ENCODE assay signal across 9 cellular contexts in the genomic region with DNA sequence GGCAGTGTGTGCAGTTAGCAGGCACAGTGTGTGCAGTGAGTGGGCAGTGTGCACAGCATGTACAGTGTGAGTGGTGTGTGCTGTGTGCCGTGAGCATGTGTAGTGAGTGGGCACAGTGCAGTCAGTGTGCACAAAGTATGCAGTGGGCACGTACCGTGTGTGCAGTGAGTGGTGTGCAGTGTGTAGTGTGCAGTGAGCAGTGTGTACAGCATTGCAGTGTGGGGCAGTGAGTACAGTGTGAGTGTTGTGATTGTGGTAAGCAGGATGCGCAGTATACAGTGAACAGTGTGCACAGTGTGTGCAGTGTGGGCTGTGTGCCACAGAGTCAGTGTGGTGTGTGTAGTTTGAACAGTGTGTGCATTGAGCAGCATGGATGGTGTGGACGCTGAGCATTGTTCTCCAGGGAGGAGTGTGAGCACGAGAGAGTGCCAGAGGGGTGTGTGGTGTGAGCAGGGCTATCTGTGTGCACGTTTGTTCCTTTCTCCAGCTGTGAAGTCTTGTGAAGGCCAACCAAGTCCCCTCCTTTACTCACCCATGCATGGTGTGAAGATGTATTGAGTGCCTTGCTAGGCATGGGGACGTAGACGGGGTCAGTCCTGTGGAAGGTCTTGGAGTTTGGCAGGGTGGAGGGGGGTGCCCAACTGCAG. TPM values are rescaled to one million over a fixed set of nuclear protein-coding genes. Genes with fewer than 3 reads are reported as not detected.
A peak's percentile ranks its signal among the peaks of the same experiment; 100 is the strongest.
DNase-seq lines count a peak whose midpoint lies in the region; ATAC-seq and TF ChIP-seq lines count a peak whose summit lies in the region.
"Had no signal": no experiment of that assay in that cellular context is flagged by ENCODE, and none has a peak within 500 bp of the region (broad histone marks: within the 10 kb centered on the region; RNA-seq: fewer than 3 reads in every experiment).

No MANE protein-coding gene starts in this region.

- H2BK120ac ChIP-seq in neuronal stem cell (ENCODE audit: low read depth, low read length), result peak overlapping the region; percentile 2

- intact Hi-C loops in colonic mucosa (cut with DNase I), result no loop called here

- H3K27ac ChIP-seq in CD4-positive, CD25-positive, alpha-beta regulatory T cell (ENCODE audit: insufficient read depth, low read length, poor library complexity, severe bottlenecking), result no peak overlapping the region
- H3K27ac ChIP-seq in esophagus (ENCODE audit: low read depth in 2 of 2, low read length in 1 of 2), result no peak overlapping the region
- H3K27ac ChIP-seq in neuronal stem cell (replicated peaks; ENCODE audit: low read length), result no peak overlapping the region
- no peak overlapping the region for H3K27ac ChIP-seq in foreskin keratinocyte
- no peak overlapping the region for H3K27ac ChIP-seq in colonic mucosa
- H3K27ac ChIP-seq: ascending aorta had no signal

- H3K36me3 Mint-ChIP-seq in CD4-positive, CD25-positive, alpha-beta regulatory T cell, result no peaks in the 10 kb centered on the region

- peak overlapping the region; percentile 94 for H2AK5ac ChIP-seq in neuronal stem cell (ENCODE audit: low read depth, low read length)

- peaks cover 15% of the 10 kb centered on the region for H3K79me1 ChIP-seq in neuronal stem cell (ENCODE audit: low read depth, low read length)

- no peaks in the 10 kb centered on the region for H3K9me3 ChIP-seq in CD4-positive, CD25-positive, alpha-beta regulatory T cell (ENCODE audit: control insufficient read depth in 2 of 2, low read length in 2 of 2)
- H3K9me3 ChIP-seq in esophagus (ENCODE audit: control insufficient read depth in 2 of 2, insufficient read depth in 1 of 2, low read depth in 1 of 2, low read length in 1 of 2) (peaks cover 0 to 7% of the 10 kb centered on the region in 2 donors), neuronal stem cell (replicated peaks in 1 of 2; ENCODE audit: control insufficient read depth in 2 of 2, insufficient read depth in 1 of 2, low read depth in 1 of 2, low read length in 2 of 2) (peaks cover 0 to 7% of the 10 kb centered on the region in 2 donors), colonic mucosa (no peaks in the 10 kb centered on the region)
- H3K9me3 ChIP-seq: ascending aorta had no signal

- peak overlapping the region; percentile 99 for H3K23ac ChIP-seq in neuronal stem cell (ENCODE audit: low read depth, low read length, poor library complexity)

- peak overlapping the region; percentile 83 for H3K4me2 ChIP-seq in neuronal stem cell (ENCODE audit: insufficient read depth, low read length, poor library complexity, severe bottlenecking)

- TF ChIP-seq CTCF in LNCaP clone FGC (IDR thresholded peaks at IDR 0.05; ENCODE audit: control insufficient read depth, extremely low read depth, insufficient read depth), result no peak
- no peak for TF ChIP-seq CTCF in foreskin keratinocyte (conservative IDR thresholded peaks at IDR 0.05)
- no peak for TF ChIP-seq CTCF in colonic mucosa (IDR thresholded peaks at IDR 0.05)

- no peak for DNase-seq in CD4-positive, CD25-positive, alpha-beta regulatory T cell
- DNase-seq in LNCaP clone FGC (ENCODE audit: low read depth) (no peak), neuronal stem cell (ENCODE audit: low spot score) (no peak), foreskin keratinocyte (no peak), colonic mucosa (no peak), NCI-H146 treated with DMSO at 0.1 percent for 48 hours (lab: John Stamatoyannopoulos, UW; ENCODE audit: unreplicated experiment) (no peak), SIG-M5 (lab: John Stamatoyannopoulos, UW) (no peak)

- H3K27ac Mint-ChIP-seq in CD4-positive, CD25-positive, alpha-beta regulatory T cell, result no peak overlapping the region

- H3K9me3 Mint-ChIP-seq in CD4-positive, CD25-positive, alpha-beta regulatory T cell, result peaks cover 0 to 3% (median 0%) of the 10 kb centered on the region in 7 donors

- peaks cover 11% of the 10 kb centered on the region for H3K4me1 ChIP-seq in CD4-positive, CD25-positive, alpha-beta regulatory T cell (ENCODE audit: control insufficient read depth, insufficient read depth, low read length, poor library complexity, severe bottlenecking)
- H3K4me1 ChIP-seq in esophagus (ENCODE audit: control insufficient read depth in 2 of 2, insufficient read depth in 2 of 2, low read length in 1 of 2) (peaks cover 0 to 9% of the 10 kb centered on the region in 2 donors), neuronal stem cell (ENCODE audit: control insufficient read depth in 2 of 2, insufficient read depth in 1 of 2, low read depth in 1 of 2, low read length in 2 of 2) (peaks cover 12 to 14% of the 10 kb centered on the region in 2 donors), foreskin keratinocyte (no peaks in the 10 kb centered on the region), colonic mucosa (no peaks in the 10 kb centered on the region)

- peaks cover 26% of the 10 kb centered on the region for H3K27me3 Mint-ChIP-seq in CD4-positive, CD25-positive, alpha-beta regulatory T cell

- H3K14ac ChIP-seq in neuronal stem cell (ENCODE audit: low read length), result peak overlapping the region; percentile 100

- 69 to 78% methylated on average over 9 of the region's 9 CpGs for WGBS in esophagus, 2 donors
- WGBS in neuronal stem cell (ENCODE audit: extremely low coverage in 2 of 2, insufficient read length in 2 of 2, insufficient replicate concordance in 1 of 2), 2 donors, result no CpG with 5 or more reads among the region's 9 CpGs

- peaks cover 10% of the 10 kb centered on the region for H3K27me3 ChIP-seq in CD4-positive, CD25-positive, alpha-beta regulatory T cell (ENCODE audit: control insufficient read depth, insufficient read depth, low read length)
- peaks cover 0 to 5% of the 10 kb centered on the region in 2 donors for H3K27me3 ChIP-seq in esophagus (ENCODE audit: control insufficient read depth in 1 of 2, insufficient read depth in 2 of 2, low read length in 2 of 2)
- peaks cover 0 to 8% (median 0%) of the 10 kb centered on the region in 3 experiments for H3K27me3 ChIP-seq in neuronal stem cell (ENCODE audit: control insufficient read depth in 3 of 3, insufficient read depth in 3 of 3, low read depth in 1 of 3, low read length in 3 of 3)
- peaks cover 18% of the 10 kb centered on the region for H3K27me3 ChIP-seq in foreskin keratinocyte
- peaks cover 19% of the 10 kb centered on the region for H3K27me3 ChIP-seq in colonic mucosa

- no peak for ATAC-seq in CD4-positive, CD25-positive, alpha-beta regulatory T cell (ENCODE audit: low read depth in 2 of 2)
- no peak for ATAC-seq in foreskin keratinocyte

- H3K4me3 ChIP-seq in CD4-positive, CD25-positive, alpha-beta regulatory T cell (ENCODE audit: low read depth, low read length), result no peak overlapping the region
- H3K4me3 ChIP-seq in LNCaP clone FGC (ENCODE audit: low read depth, low read length), result peak overlapping the region; percentile 51
- peak overlapping the region; percentile 48 to 57 for H3K4me3 ChIP-seq in esophagus (ENCODE audit: low read depth in 1 of 2, low read length in 2 of 2)
- H3K4me3 ChIP-seq in neuronal stem cell (ENCODE audit: low read length in 2 of 2), result peak overlapping the region; percentile 57 to 90
- H3K4me3 ChIP-seq in colonic mucosa, result no peak overlapping the region

- peak overlapping the region; percentile 53 for H2BK12ac ChIP-seq in neuronal stem cell (ENCODE audit: low read length)

- peak overlapping the region in 3 of 4 donors; percentile 8 to 75 (median 68) for H3K4me3 Mint-ChIP-seq in CD4-positive, CD25-positive, alpha-beta regulatory T cell

- H3K9ac ChIP-seq in neuronal stem cell (ENCODE audit: low read depth, low read length, poor library complexity), result peak overlapping the region; percentile 93
- H3K9ac ChIP-seq in colonic mucosa (ENCODE audit: low read depth in 2 of 2, low read length in 2 of 2), result peak overlapping the region in 1 of 2 donors; percentile 43

- H3K4ac ChIP-seq in neuronal stem cell (ENCODE audit: low read length), result peak overlapping the region; percentile 99

- H3K36me3 ChIP-seq in CD4-positive, CD25-positive, alpha-beta regulatory T cell (ENCODE audit: control insufficient read depth, insufficient read depth, low read length), result no peaks in the 10 kb centered on the region
- H3K36me3 ChIP-seq in esophagus (ENCODE audit: control insufficient read depth in 2 of 2, insufficient read depth in 2 of 2, low read length in 1 of 2), result no peaks in the 10 kb centered on the region
- H3K36me3 ChIP-seq in neuronal stem cell (replicated peaks in 1 of 2; ENCODE audit: control insufficient read depth in 2 of 2, insufficient read depth in 2 of 2, low read length in 2 of 2), result peaks cover 7 to 13% of the 10 kb centered on the region in 2 donors
- no peaks in the 10 kb centered on the region for H3K36me3 ChIP-seq in colonic mucosa
- H3K36me3 ChIP-seq: ascending aorta had no signal

- H3K4me1 Mint-ChIP-seq in CD4-positive, CD25-positive, alpha-beta regulatory T cell, result peaks cover 0 to 21% (median 5%) of the 10 kb centered on the region in 4 donors

- H4K8ac ChIP-seq in neuronal stem cell (ENCODE audit: low read depth, low read length), result peak overlapping the region; percentile 20

- H2BK5ac ChIP-seq in neuronal stem cell (ENCODE audit: low read length), result no peak overlapping the region

- no peak overlapping the region for H2AFZ ChIP-seq in neuronal stem cell (ENCODE audit: low read length)

- peak overlapping the region; percentile 100 for H2BK15ac ChIP-seq in neuronal stem cell (ENCODE audit: low read length)

- H4K91ac ChIP-seq in neuronal stem cell (ENCODE audit: low read depth, low read length, poor library complexity), result peak overlapping the region; percentile 40

- H3K18ac ChIP-seq in neuronal stem cell (ENCODE audit: low read length), result peak overlapping the region; percentile 94

RNA-seq across cellular contexts. Expression of a gene that starts 3.1 kb away (rescaled TPM):
- total RNA-seq in CD4-positive, CD25-positive, alpha-beta regulatory T cell, result 0.67 TPM
- polyA plus RNA-seq in CD4-positive, CD25-positive, alpha-beta regulatory T cell, result not detected
- polyA plus RNA-seq in esophagus (1 to 10 TPM; 4.1 to 9.0 TPM), foreskin keratinocyte (2.2 and 2.6 TPM in 2 replicates)
- polyA plus RNA-seq in neuronal stem cell (2013, experiment 1 of 2), result 9.8 TPM
- 9.9 TPM for polyA plus RNA-seq in neuronal stem cell (2013, experiment 2 of 2)
- total RNA-seq in foreskin keratinocyte (3.7 and 4.0 TPM in 2 replicates), colonic mucosa (1 to 10 TPM; 3.6 to 4.3 TPM)

RNA-seq across cellular contexts. Expression of a gene that starts 47.7 kb away (rescaled TPM):
- 81.3 TPM for total RNA-seq in CD4-positive, CD25-positive, alpha-beta regulatory T cell
- polyA plus RNA-seq in CD4-positive, CD25-positive, alpha-beta regulatory T cell, result 10 to 100 TPM in 3 of 4 donors, 1 to 10 TPM in 1; 8.0 to 11.3 (median 10.5) TPM
- 10 to 100 TPM; 25.8 to 52.1 TPM for polyA plus RNA-seq in esophagus
- 16.8 TPM for polyA plus RNA-seq in neuronal stem cell (2013, experiment 1 of 2)
- 15.2 TPM for polyA plus RNA-seq in neuronal stem cell (2013, experiment 2 of 2)
- total RNA-seq in foreskin keratinocyte, result 22.7 and 28.8 TPM in 2 replicates
- 23.5 and 29.2 TPM in 2 replicates for polyA plus RNA-seq in foreskin keratinocyte
- 10 to 100 TPM; 40.6 to 61.0 TPM for total RNA-seq in colonic mucosa

Comparison
In these comparisons a context has a peak if more than half of its experiments do, and no peak if none do; other contexts are left out.
1. H3K4me3 ChIP-seq: peak in LNCaP clone FGC (single experiment), esophagus (2 of 2) and neuronal stem cell (2 of 2); none in CD4-positive, CD25-positive, alpha-beta regulatory T cell (single experiment) and colonic mucosa (single experiment).